ENCODE assay signal across 34 cellular contexts in the genomic region with DNA sequence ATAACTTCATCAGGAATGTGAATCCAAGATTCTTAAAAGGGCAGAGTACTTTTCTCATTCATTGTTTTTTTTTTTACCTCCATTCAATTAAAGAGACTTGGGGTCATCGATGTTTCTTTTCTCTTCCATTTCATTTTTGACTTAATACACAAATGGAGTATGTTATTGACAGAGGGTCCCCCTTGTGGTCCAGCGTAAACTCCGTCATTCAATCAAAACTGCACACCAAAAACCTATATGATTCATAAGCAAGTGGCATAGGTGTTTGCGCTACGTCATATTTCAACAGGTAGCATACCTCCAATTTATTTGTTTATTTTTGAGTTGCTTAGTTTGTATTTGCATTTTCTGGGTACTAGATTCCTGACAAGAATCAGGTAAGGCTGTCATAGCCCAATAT. TPM values are rescaled to one million over a fixed set of nuclear protein-coding genes. Genes with fewer than 3 reads are reported as not detected.
"Had no signal": no experiment of that assay in that cellular context is flagged by ENCODE, and none has a peak within 500 bp of the region (broad histone marks: within the 10 kb centered on the region; RNA-seq: fewer than 3 reads in every experiment).

No MANE protein-coding gene starts in this region.

- H3K4me3 Mint-ChIP-seq: activated CD4-positive, alpha-beta memory T cell treated with anti-CD3 and anti-CD28 coated beads, Interleukin-2, amount 10 ng/mL, durations not matched to agents 7 days and 5 days; activated CD8-positive, alpha-beta memory T cell treated with anti-CD3 and anti-CD28 coated beads, Interleukin-2, amount 10 ng/mL, durations not matched to agents 7 days and 5 days; activated naive CD4-positive, alpha-beta T cell treated with anti-CD3 and anti-CD28 coated beads, Interleukin-2, amount 10 ng/mL, durations not matched to agents 7 days and 5 days; activated naive CD8-positive, alpha-beta T cell; activated naive CD8-positive, alpha-beta T cell treated with anti-CD3 and anti-CD28 coated beads, Interleukin-2, amount 50 U/mL, for 24 hours; brain had no signal

- H3K36me3 ChIP-seq: WERI-Rb-1 had no signal

- H3K27ac ChIP-seq: SK-N-MC, WERI-Rb-1 had no signal

- H3K27me3 Mint-ChIP-seq: activated CD4-positive, alpha-beta memory T cell treated with anti-CD3 and anti-CD28 coated beads, Interleukin-2, amount 10 ng/mL, durations not matched to agents 7 days and 5 days; activated CD8-positive, alpha-beta memory T cell treated with anti-CD3 and anti-CD28 coated beads, Interleukin-2, amount 10 ng/mL, durations not matched to agents 7 days and 5 days; activated naive CD4-positive, alpha-beta T cell treated with anti-CD3 and anti-CD28 coated beads, Interleukin-2, amount 10 ng/mL, durations not matched to agents 7 days and 5 days; activated naive CD8-positive, alpha-beta T cell; activated naive CD8-positive, alpha-beta T cell treated with anti-CD3 and anti-CD28 coated beads, Interleukin-2, amount 50 U/mL, for 24 hours; brain had no signal

- ATAC-seq: activated CD8-positive, alpha-beta memory T cell treated with anti-CD3 and anti-CD28 coated beads, Interleukin-2, amount 10 ng/mL, durations not matched to agents 7 days and 5 days; activated naive CD8-positive, alpha-beta T cell treated with anti-CD3 and anti-CD28 coated beads, Interleukin-2, amount 50 U/mL, for 24 hours had no signal

- H3K4me3 ChIP-seq: SK-N-MC had no signal

- H3K4me1 Mint-ChIP-seq: activated CD4-positive, alpha-beta memory T cell treated with anti-CD3 and anti-CD28 coated beads, Interleukin-2, amount 10 ng/mL, durations not matched to agents 7 days and 5 days; activated CD8-positive, alpha-beta memory T cell treated with anti-CD3 and anti-CD28 coated beads, Interleukin-2, amount 10 ng/mL, durations not matched to agents 7 days and 5 days; activated naive CD4-positive, alpha-beta T cell treated with anti-CD3 and anti-CD28 coated beads, Interleukin-2, amount 10 ng/mL, durations not matched to agents 7 days and 5 days; activated naive CD8-positive, alpha-beta T cell treated with anti-CD3 and anti-CD28 coated beads, Interleukin-2, amount 50 U/mL, for 24 hours; brain had no signal

- DNase-seq: activated CD4-positive, alpha-beta memory T cell treated with anti-CD3 and anti-CD28 coated beads, Interleukin-2, amount 10 ng/mL, durations not matched to agents 7 days and 5 days; activated CD4-positive, alpha-beta T cell treated with anti-CD3 and anti-CD28 coated beads for 1 hour; activated CD4-positive, alpha-beta T cell treated with anti-CD3 and anti-CD28 coated beads for 48 hours; activated CD4-positive, CD25-positive, alpha-beta regulatory T cell; activated CD8-positive, alpha-beta memory T cell treated with anti-CD3 and anti-CD28 coated beads for 24 hours; activated CD8-positive, alpha-beta memory T cell treated with anti-CD3 and anti-CD28 coated beads, Interleukin-2, amount 10 ng/mL, durations not matched to agents 7 days and 5 days; activated CD8-positive, alpha-beta memory T cell treated with anti-CD3 and anti-CD28 coated beads, Interleukin-2, amount 50 U/mL, for 48 hours; activated effector memory CD4-positive, alpha-beta T cell treated with Interleukin-2 at 50 U/mL for 16 hours; activated naive CD4-positive, alpha-beta T cell treated with anti-CD3 and anti-CD28 coated beads, Interleukin-2, amount 10 ng/mL, durations not matched to agents 7 days and 5 days; activated naive CD8-positive, alpha-beta T cell treated with anti-CD3 and anti-CD28 coated beads, Interleukin-2, amount 50 U/mL, for 24 hours; activated T-cell treated with anti-CD3 and anti-CD28 coated beads, Interleukin-2, amount 50 U/mL, for 48 hours; anterior cingulate cortex; caudate nucleus; cerebellar nuclear complex; NCI-H1092 treated with DMSO at 0.1 percent for 48 hours; NCI-H1417; NCI-H146; NCI-H187; NCI-H2081; NCI-H345; NCI-H524 treated with DMSO at 0.1 percent for 48 hours; Right ventricle myocardium superior; T1000; WERI-Rb-1 had no signal

- H3K27ac Mint-ChIP-seq: activated CD4-positive, alpha-beta memory T cell treated with anti-CD3 and anti-CD28 coated beads, Interleukin-2, amount 10 ng/mL, durations not matched to agents 7 days and 5 days; activated CD8-positive, alpha-beta memory T cell treated with anti-CD3 and anti-CD28 coated beads, Interleukin-2, amount 10 ng/mL, durations not matched to agents 7 days and 5 days; activated naive CD4-positive, alpha-beta T cell treated with anti-CD3 and anti-CD28 coated beads, Interleukin-2, amount 10 ng/mL, durations not matched to agents 7 days and 5 days; activated naive CD8-positive, alpha-beta T cell; activated naive CD8-positive, alpha-beta T cell treated with anti-CD3 and anti-CD28 coated beads, Interleukin-2, amount 50 U/mL, for 24 hours; brain had no signal

- H3K36me3 Mint-ChIP-seq: activated CD8-positive, alpha-beta memory T cell treated with anti-CD3 and anti-CD28 coated beads, Interleukin-2, amount 10 ng/mL, durations not matched to agents 7 days and 5 days; activated naive CD4-positive, alpha-beta T cell treated with anti-CD3 and anti-CD28 coated beads, Interleukin-2, amount 10 ng/mL, durations not matched to agents 7 days and 5 days; activated naive CD8-positive, alpha-beta T cell; brain had no signal

- H3K9me3 Mint-ChIP-seq: activated CD4-positive, alpha-beta memory T cell treated with anti-CD3 and anti-CD28 coated beads, Interleukin-2, amount 10 ng/mL, durations not matched to agents 7 days and 5 days; activated naive CD4-positive, alpha-beta T cell treated with anti-CD3 and anti-CD28 coated beads, Interleukin-2, amount 10 ng/mL, durations not matched to agents 7 days and 5 days; activated naive CD8-positive, alpha-beta T cell treated with anti-CD3 and anti-CD28 coated beads, Interleukin-2, amount 50 U/mL, for 24 hours had no signal

RNA-seq across cellular contexts. Expression of gene FOLH1, which starts 12.7 kb away (rescaled TPM):
- total RNA-seq: activated CD4-positive, alpha-beta memory T cell treated with anti-CD3 and anti-CD28 coated beads, Interleukin-2, amount 10 ng/mL, durations not matched to agents 7 days and 5 days; activated CD8-positive, alpha-beta memory T cell treated with anti-CD3 and anti-CD28 coated beads, Interleukin-2, amount 10 ng/mL, durations not matched to agents 7 days and 5 days; bronchial epithelial cell; LHCN-M2; M059J; NCI-H460; OCI-LY7; T-helper 1 cell treated with Interleukin-12 subunit alpha and Interleukin-12 subunit beta and Interleukin-4 antibody, amounts not matched to agents 30 ng/mL and 1 ng/mL, for 36 hours; T-helper 2 cell treated with Interferon-gamma antibody and Interleukin-4, amounts not matched to agents 100 ng/mL and 5 ng/mL, for 36 hours had no signal
